In genomic region chr5:15938186-15938585, GRCh38 we compare ENCODE assay signal across 20 cellular contexts.
"Had no signal": no experiment of that assay in that cellular context is flagged by ENCODE, and none has a peak within 500 bp of the region (broad histone marks: within the 10 kb centered on the region; RNA-seq: fewer than 3 reads in every experiment).

No MANE protein-coding gene starts in this region.

- DNase-seq: colonic mucosa; effector memory CD4-positive, alpha-beta T cell; gastrocnemius medialis; heart left ventricle; kidney; mucosa of descending colon; naive B cell; right lobe of liver; small intestine; stimulated activated CD4-positive, alpha-beta T cell treated with anti-CD3 and anti-CD28 coated beads, Interleukin-15, amount 100 ng/mL, for 24 hours; stimulated activated CD4-positive, alpha-beta T cell treated with anti-CD3 and anti-CD28 coated beads, Interleukin-2, amount 100 ng/mL, for 48 hours; stimulated activated CD8-positive, alpha-beta memory T cell treated with anti-CD3 and anti-CD28 coated beads, Interleukin-4, amount 100 ng/mL, for 48 hours; stimulated activated naive CD4-positive, alpha-beta T cell treated with Interleukin-2 at 50 U/mL for 16 hours; stomach; thyroid gland; trophoblast cell had no signal

- H3K4me3 ChIP-seq: colonic mucosa, gastrocnemius medialis, heart left ventricle, hepatocyte, lung, mucosa of descending colon, neural progenitor cell, right lobe of liver, stomach, thyroid gland, vagina had no signal
